ENCODE assay signal across 23 cellular contexts in the genomic region with DNA sequence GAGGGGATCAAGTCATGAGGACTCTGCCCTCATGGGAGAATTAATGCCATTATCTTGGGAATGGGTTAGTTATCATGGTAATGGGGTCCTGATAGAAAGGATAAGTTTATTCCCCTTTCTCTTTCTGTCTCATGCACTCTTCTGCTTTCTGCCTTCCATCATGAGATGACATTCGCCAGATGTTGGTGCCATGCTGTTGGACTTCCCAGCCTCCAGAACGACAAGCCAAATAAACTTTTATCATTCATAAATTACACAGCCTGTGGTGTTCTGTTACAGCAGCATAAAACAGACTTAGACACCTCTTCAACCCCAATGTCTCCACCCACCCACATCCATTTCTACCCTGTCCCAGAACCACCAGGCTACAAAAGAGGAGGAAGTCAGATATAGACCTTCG. TPM values are rescaled to one million over a fixed set of nuclear protein-coding genes. Genes with fewer than 3 reads are reported as not detected.
DNase-seq lines count a peak whose midpoint lies in the region; ATAC-seq, FAIRE-seq and TF ChIP-seq lines count a peak whose summit lies in the region.
"Had no signal": no experiment of that assay in that cellular context is flagged by ENCODE, and none has a peak within 500 bp of the region (broad histone marks: within the 10 kb centered on the region; RNA-seq: fewer than 3 reads in every experiment).

No MANE protein-coding gene starts in this region.

- H3K4me1 ChIP-seq in HepG2 (ENCODE audit: insufficient read depth, low read length) (peaks cover 47% of the 10 kb centered on the region), right lobe of liver (peaks cover 0 to 17% (median 2%) of the 10 kb centered on the region in 4 donors)
- H3K4me1 ChIP-seq: BE2C had no signal

- H3K36me3 ChIP-seq in HepG2 (replicated peaks in 1 of 2; ENCODE audit: control insufficient read depth in 1 of 2, insufficient read depth in 2 of 2, low read length in 2 of 2) (no peaks in the 10 kb centered on the region), right lobe of liver (no peaks in the 10 kb centered on the region)
- H3K36me3 ChIP-seq: BE2C, BLaER1 had no signal

- TF ChIP-seq POLR2A in HepG2 (IDR thresholded peaks at IDR 0.05; ENCODE audit: insufficient read depth in 1 of 2, low read depth in 2 of 2, low read length in 2 of 2): no peak
- TF ChIP-seq POLR2A in right lobe of liver (IDR thresholded peaks at IDR 0.05): no peak

- H3K9me3 Mint-ChIP-seq in CD14-positive monocyte: peaks cover 3 to 14% (median 6%) of the 10 kb centered on the region in 7 donors
- H3K9me3 Mint-ChIP-seq: CD4-positive, alpha-beta T cell; CD8-positive, alpha-beta T cell had no signal

- TF ChIP-seq RAD21 in HepG2 (CRISPR knock-in tag; IDR thresholded peaks at IDR 0.05): no peak

- no peak overlapping the region for H3K27ac ChIP-seq in HepG2 (ENCODE audit: extremely low read length, insufficient read depth, low read length)
- no peak overlapping the region for H3K27ac ChIP-seq in right lobe of liver
- H3K27ac ChIP-seq: BLaER1 had no signal

- H3K27me3 Mint-ChIP-seq in CD14-positive monocyte (ENCODE audit: low read depth in 3 of 3): peaks cover 5 to 6% (median 6%) of the 10 kb centered on the region in 3 donors

- TF ChIP-seq EP300 in HepG2 (IDR thresholded peaks at IDR 0.05; ENCODE audit: low read depth in 2 of 2, low read length in 2 of 2): no peak
- no peak for TF ChIP-seq EP300 in HepG2 (CRISPR knock-in tag; IDR thresholded peaks at IDR 0.05; ENCODE audit: borderline replicate concordance)

- FAIRE-seq in HepG2 (lab: Jason Lieb, UNC): no peak
- FAIRE-seq: A204.1, D721Med, G401.6, GM12891, GM19239 had no signal

- peaks cover 17% of the 10 kb centered on the region for H3K4me1 Mint-ChIP-seq in CD14-positive monocyte

- no peak overlapping the region for H3K4me3 ChIP-seq in HepG2 (replicated peaks in 1 of 3; ENCODE audit: insufficient read depth in 1 of 3, low read depth in 2 of 3, low read length in 3 of 3)
- no peak overlapping the region for H3K4me3 ChIP-seq in right lobe of liver
- H3K4me3 ChIP-seq: BLaER1 had no signal

- H3K27me3 ChIP-seq in HepG2 (ENCODE audit: control insufficient read depth in 1 of 2, insufficient read depth in 2 of 2, low read length in 2 of 2): peaks cover 0 to 21% of the 10 kb centered on the region in 2 experiments; a peak in 1 of 5 replicates
- H3K27me3 ChIP-seq in right lobe of liver: no peaks in the 10 kb centered on the region
- H3K27me3 ChIP-seq: BE2C, BLaER1 had no signal

- POLR2A ChIA-PET in HepG2 (lab: Yijun Ruan, JAX): no interaction called here

- no peaks in the 10 kb centered on the region for H3K36me3 Mint-ChIP-seq in CD14-positive monocyte
- H3K36me3 Mint-ChIP-seq: CD8-positive, alpha-beta T cell had no signal

- H3K4me3 Mint-ChIP-seq in CD14-positive monocyte: no peak overlapping the region
- H3K4me3 Mint-ChIP-seq: CD4-positive, alpha-beta T cell; CD8-positive, alpha-beta T cell had no signal

- no peak overlapping the region for H3K9ac ChIP-seq in HepG2 (ENCODE audit: insufficient read depth, low read depth, low read length)
- H3K9ac ChIP-seq: BLaER1 had no signal

- no peaks in the 10 kb centered on the region for H3K79me2 ChIP-seq in HepG2 (ENCODE audit: insufficient read depth, low read length)

- intact Hi-C loops in HepG2 (cut with micrococcal nuclease; ENCODE audit: unreplicated experiment) (no loop called here), right lobe of liver (cut with DNase I) (no loop called here), CD14-positive monocyte (cut with micrococcal nuclease) (no loop called here)

- H2AFZ ChIP-seq in HepG2 (ENCODE audit: low read length): no peak overlapping the region

- no peaks in the 10 kb centered on the region for H4K20me1 ChIP-seq in HepG2 (ENCODE audit: insufficient read depth, low read length)
- H4K20me1 ChIP-seq: BLaER1 had no signal

- DNase-seq in HepG2 (ENCODE audit: low spot score): no peak
- DNase-seq in right lobe of liver: no peak
- peak; percentile 26 for DNase-seq in mesenteric fat pad (ENCODE audit: low spot score)
- DNase-seq in stimulated activated CD4-positive, alpha-beta T cell treated with anti-CD3 and anti-CD28 coated beads, Interleukin-2, amount 100 ng/mL, for 24 hours: no peak
- no peak for DNase-seq in CD14-positive monocyte (ENCODE audit: low spot score)
- DNase-seq: 8988T; ACHN; BE2C; C1 segment of cervical spinal cord; Caco-2; Calu3; CD4-positive, alpha-beta T cell; CD8-positive, alpha-beta T cell; DMS79 treated with DMSO at 0.1 percent for 48 hours; GF-D8 had no signal

- TF ChIP-seq CTCF in HepG2 (CRISPR knock-in tag; IDR thresholded peaks at IDR 0.05): no peak
- TF ChIP-seq CTCF in right lobe of liver (IDR thresholded peaks at IDR 0.05): no peak
- TF ChIP-seq CTCF in CD14-positive monocyte (IDR thresholded peaks at IDR 0.05): no peak

- CTCF ChIA-PET in HepG2 (lab: Yijun Ruan, JAX; ENCODE audit: low intra/inter-chr PET ratio, low total read pairs): no interaction called here

- H3K27ac Mint-ChIP-seq in CD14-positive monocyte: peak overlapping the region in 1 of 7 donors; percentile 46
- H3K27ac Mint-ChIP-seq: CD4-positive, alpha-beta T cell; CD8-positive, alpha-beta T cell had no signal

- H3K9me3 ChIP-seq in HepG2 (ENCODE audit: low read length) (no peaks in the 10 kb centered on the region), right lobe of liver (no peaks in the 10 kb centered on the region)
- H3K9me3 ChIP-seq: BE2C, Caco-2 had no signal

- 52% methylated on average over 3 of the region's 3 CpGs for WGBS in HepG2 (ENCODE audit: low lambda C conversion rate)
- 30% methylated on average over 2 of the region's 3 CpGs for WGBS in right lobe of liver (ENCODE audit: insufficient coverage, low coverage, low lambda C conversion rate, missing lambda C conversion rate)

- ATAC-seq in HepG2 (no peak), right lobe of liver (no peak)
- ATAC-seq: CD8-positive, alpha-beta T cell had no signal

- no peak overlapping the region for H3K4me2 ChIP-seq in HepG2 (ENCODE audit: low read depth, low read length)
- H3K4me2 ChIP-seq: BLaER1 had no signal

- in situ Hi-C loops in HepG2 (cut with HindIII; ENCODE audit: extremely low pct_ligation_motif_present, low pct_unique_long_range_greater_than_20kb): no loop called here

- no TSS peak for BruUV-seq in HepG2 (replicated peaks; lab: Mats Ljungman, UMichigan)

RNA-seq across cellular contexts. Expression of a gene that starts 11.9 kb away (rescaled TPM):
- total RNA-seq in HepG2 (2016; rRNA removed; fragmentation: Illumina TruSeq; extraction: Trizol) (0.04 TPM in 1 of 2 replicates, not detected in the other), right lobe of liver (under 1 TPM in 3 of 6 experiments, not detected in 3; 0.02 to 0.18 (median 0.12) TPM), mesenteric fat pad (not detected)
- not detected in 2 replicates for total RNA-seq in HepG2 (2016; cell fraction: cytosol; rRNA removed; fragmentation: Illumina TruSeq; extraction: Trizol; ENCODE audit: low read depth)
- total RNA-seq in HepG2 (2016; cell fraction: insoluble cytoplasmic fraction; rRNA removed; fragmentation: Illumina TruSeq; extraction: Trizol): 0.03 TPM in 1 of 2 replicates, not detected in the other
- total RNA-seq in HepG2 (2016; cell fraction: membrane; rRNA removed; fragmentation: Illumina TruSeq; extraction: Trizol): not detected in 2 replicates
- 0.09 and 0.22 TPM in 2 replicates for total RNA-seq in HepG2 (2016; cell fraction: nucleus; rRNA removed; fragmentation: Illumina TruSeq; extraction: Trizol)
- polyA plus RNA-seq in HepG2 (2011; rRNA removed) (0.05 and 0.22 TPM in 2 replicates), CD14-positive monocyte (not detected)
- 0.01 TPM in 2 replicates for polyA plus RNA-seq in HepG2 (2011; cell fraction: cytosol; rRNA removed)
- 1.1 and 1.3 TPM in 2 replicates for polyA plus RNA-seq in HepG2 (2011; cell fraction: nucleus; rRNA removed)
- 0.05 and 0.20 TPM in 2 replicates for polyA plus RNA-seq in HepG2 (2012)
- polyA plus RNA-seq in HepG2 (2016; cell fraction: cytosol; fragmentation: Illumina TruSeq; extraction: Trizol; ENCODE audit: low read depth): not detected in 2 replicates
- 0.05 TPM in 1 of 2 replicates, not detected in the other for polyA plus RNA-seq in HepG2 (2016; cell fraction: insoluble cytoplasmic fraction; fragmentation: Illumina TruSeq; extraction: Trizol; ENCODE audit: low read depth)
- not detected in 2 replicates for polyA plus RNA-seq in HepG2 (2016; cell fraction: membrane; fragmentation: Illumina TruSeq; extraction: Trizol; ENCODE audit: low read depth)
- 1.1 and 1.3 TPM in 2 replicates for polyA plus RNA-seq in HepG2 (2016; cell fraction: nucleus; fragmentation: Illumina TruSeq; extraction: Trizol; ENCODE audit: insufficient read depth, low read depth)
- not detected in 2 replicates for polyA minus RNA-seq in HepG2 (2011; rRNA and poly(A)+ RNA removed; ENCODE audit: low replicate concordance)
- polyA minus RNA-seq in HepG2 (2011; cell fraction: cytosol; rRNA and poly(A)+ RNA removed): 0.09 TPM in 1 of 2 replicates, not detected in the other
- polyA minus RNA-seq in HepG2 (2011; cell fraction: nucleus; rRNA and poly(A)+ RNA removed): 0.12 and 0.13 TPM in 2 replicates
- total RNA-seq: Calu3; CD4-positive, alpha-beta T cell; CD8-positive, alpha-beta T cell had no signal
- polyA plus RNA-seq: AG04450 had no signal

RNA-seq across cellular contexts. Expression of a gene that starts 24.4 kb away (rescaled TPM):
- total RNA-seq in HepG2 (2016; rRNA removed; fragmentation: Illumina TruSeq; extraction: Trizol) (33.6 and 60.9 TPM in 2 replicates), right lobe of liver (10 to 100 TPM; 27.0 to 47.4 (median 35.6) TPM), mesenteric fat pad (29.2 TPM)
- total RNA-seq in HepG2 (2016; cell fraction: cytosol; rRNA removed; fragmentation: Illumina TruSeq; extraction: Trizol; ENCODE audit: low read depth): 19.4 and 19.6 TPM in 2 replicates
- total RNA-seq in HepG2 (2016; cell fraction: insoluble cytoplasmic fraction; rRNA removed; fragmentation: Illumina TruSeq; extraction: Trizol): 34.2 and 64.9 TPM in 2 replicates
- total RNA-seq in HepG2 (2016; cell fraction: membrane; rRNA removed; fragmentation: Illumina TruSeq; extraction: Trizol): 35.3 and 35.6 TPM in 2 replicates
- total RNA-seq in HepG2 (2016; cell fraction: nucleus; rRNA removed; fragmentation: Illumina TruSeq; extraction: Trizol): 46.5 and 53.8 TPM in 2 replicates
- polyA plus RNA-seq in HepG2 (2011; rRNA removed) (102 and 137 TPM in 2 replicates), CD14-positive monocyte (10 to 100 TPM; 22.4 to 43.6 TPM)
- 89.3 and 100 TPM in 2 replicates for polyA plus RNA-seq in HepG2 (2011; cell fraction: cytosol; rRNA removed)
- 118 and 132 TPM in 2 replicates for polyA plus RNA-seq in HepG2 (2011; cell fraction: nucleus; rRNA removed)
- 50.9 and 56.1 TPM in 2 replicates for polyA plus RNA-seq in HepG2 (2012)
- 20.3 and 20.6 TPM in 2 replicates for polyA plus RNA-seq in HepG2 (2016; cell fraction: cytosol; fragmentation: Illumina TruSeq; extraction: Trizol; ENCODE audit: low read depth)
- 32.1 and 32.2 TPM in 2 replicates for polyA plus RNA-seq in HepG2 (2016; cell fraction: insoluble cytoplasmic fraction; fragmentation: Illumina TruSeq; extraction: Trizol; ENCODE audit: low read depth)
- 27.0 and 30.2 TPM in 2 replicates for polyA plus RNA-seq in HepG2 (2016; cell fraction: membrane; fragmentation: Illumina TruSeq; extraction: Trizol; ENCODE audit: low read depth)
- polyA plus RNA-seq in HepG2 (2016; cell fraction: nucleus; fragmentation: Illumina TruSeq; extraction: Trizol; ENCODE audit: insufficient read depth, low read depth): 79.2 and 83.5 TPM in 2 replicates
- 239 and 286 TPM in 2 replicates for polyA minus RNA-seq in HepG2 (2011; rRNA and poly(A)+ RNA removed; ENCODE audit: low replicate concordance)
- polyA minus RNA-seq in HepG2 (2011; cell fraction: cytosol; rRNA and poly(A)+ RNA removed): 16.9 and 23.5 TPM in 2 replicates
- polyA minus RNA-seq in HepG2 (2011; cell fraction: nucleus; rRNA and poly(A)+ RNA removed): 14.8 and 15.3 TPM in 2 replicates

RNA-seq across cellular contexts. Expression of a gene that starts 51.7 kb away (rescaled TPM):
- not detected in 2 replicates for total RNA-seq in HepG2 (2016; rRNA removed; fragmentation: Illumina TruSeq; extraction: Trizol)
- total RNA-seq in HepG2 (2016; cell fraction: cytosol; rRNA removed; fragmentation: Illumina TruSeq; extraction: Trizol; ENCODE audit: low read depth): not detected in 2 replicates
- not detected in 2 replicates for total RNA-seq in HepG2 (2016; cell fraction: insoluble cytoplasmic fraction; rRNA removed; fragmentation: Illumina TruSeq; extraction: Trizol)
- total RNA-seq in HepG2 (2016; cell fraction: membrane; rRNA removed; fragmentation: Illumina TruSeq; extraction: Trizol): not detected in 2 replicates
- not detected in 2 replicates for total RNA-seq in HepG2 (2016; cell fraction: nucleus; rRNA removed; fragmentation: Illumina TruSeq; extraction: Trizol)
- not detected in 2 replicates for polyA plus RNA-seq in HepG2 (2011; rRNA removed)
- polyA plus RNA-seq in HepG2 (2011; cell fraction: cytosol; rRNA removed): not detected in 2 replicates
- polyA plus RNA-seq in HepG2 (2011; cell fraction: nucleus; rRNA removed): 0.08 and 0.09 TPM in 2 replicates
- polyA plus RNA-seq in HepG2 (2012): not detected in 2 replicates
- polyA plus RNA-seq in HepG2 (2016; cell fraction: cytosol; fragmentation: Illumina TruSeq; extraction: Trizol; ENCODE audit: low read depth): not detected in 2 replicates
- polyA plus RNA-seq in HepG2 (2016; cell fraction: insoluble cytoplasmic fraction; fragmentation: Illumina TruSeq; extraction: Trizol; ENCODE audit: low read depth): not detected in 2 replicates
- polyA plus RNA-seq in HepG2 (2016; cell fraction: membrane; fragmentation: Illumina TruSeq; extraction: Trizol; ENCODE audit: low read depth): not detected in 2 replicates
- polyA plus RNA-seq in HepG2 (2016; cell fraction: nucleus; fragmentation: Illumina TruSeq; extraction: Trizol; ENCODE audit: insufficient read depth, low read depth): not detected in 2 replicates
- polyA minus RNA-seq in HepG2 (2011; rRNA and poly(A)+ RNA removed; ENCODE audit: low replicate concordance): not detected in 2 replicates
- not detected in 2 replicates for polyA minus RNA-seq in HepG2 (2011; cell fraction: cytosol; rRNA and poly(A)+ RNA removed)
- polyA minus RNA-seq in HepG2 (2011; cell fraction: nucleus; rRNA and poly(A)+ RNA removed): not detected in 2 replicates
- total RNA-seq in right lobe of liver: not detected
- total RNA-seq in mesenteric fat pad: not detected
- polyA plus RNA-seq in CD14-positive monocyte: not detected
- total RNA-seq: A673, Calu3 had no signal
- polyA plus RNA-seq: AG04450 had no signal
